ENCODE assay signal across 20 cellular contexts in the genomic region with DNA sequence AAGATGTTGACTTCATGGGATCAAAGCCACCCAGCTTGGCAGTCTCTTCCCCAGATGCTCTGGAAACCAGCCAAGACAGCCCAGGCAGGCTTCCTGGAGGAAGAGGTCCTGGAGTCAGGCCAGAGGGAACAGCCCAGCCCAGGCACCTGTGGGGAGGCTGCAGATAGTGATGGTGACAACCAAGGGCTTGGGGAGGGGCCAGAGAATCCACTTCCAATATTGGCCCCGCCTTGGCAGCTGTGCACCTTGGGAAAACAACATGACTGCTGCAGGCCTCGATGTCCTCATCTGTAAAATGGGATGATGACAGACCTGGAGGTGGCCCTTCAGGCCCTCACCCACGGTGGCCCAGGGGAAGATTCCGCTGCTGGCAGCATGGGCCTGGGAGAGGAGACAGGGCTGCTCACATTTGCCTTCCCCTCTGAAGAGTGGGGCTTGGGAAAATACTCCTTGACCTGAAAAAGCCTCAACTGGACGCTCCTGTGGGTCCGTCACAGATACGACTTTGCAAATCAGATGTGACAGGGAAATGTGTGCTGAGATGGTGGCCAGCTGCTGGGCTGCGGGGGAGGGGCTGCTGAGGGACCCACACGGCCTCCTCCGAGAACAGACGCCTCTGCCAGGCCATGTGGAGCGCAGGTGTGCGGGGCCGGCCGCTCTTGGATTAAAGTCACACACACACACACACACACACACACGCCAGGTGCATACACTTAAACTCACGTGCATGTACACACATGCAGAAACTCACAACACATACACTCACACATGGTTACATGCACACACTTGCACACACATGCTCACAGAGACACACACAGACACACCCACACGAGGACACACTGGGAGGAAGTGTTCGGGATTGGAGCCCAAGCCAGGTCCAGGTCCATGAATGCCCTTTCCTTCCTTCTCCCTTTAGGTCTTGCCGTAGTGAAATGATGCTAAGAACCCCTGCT.
DNase-seq lines count a peak whose midpoint lies in the region; ATAC-seq, FAIRE-seq and TF ChIP-seq lines count a peak whose summit lies in the region.
"Had no signal": no experiment of that assay in that cellular context is flagged by ENCODE, and none has a peak within 500 bp of the region (broad histone marks: within the 10 kb centered on the region; RNA-seq: fewer than 3 reads in every experiment).

No MANE protein-coding gene starts in this region.

- FAIRE-seq in A549 (lab: Jason Lieb, UNC) (no peak), kidney (lab: Jason Lieb, UNC) (no peak)
- FAIRE-seq: D721Med, GM18507 had no signal

- 85% methylated on average over 16 of the region's 20 CpGs for WGBS in A549 (ENCODE audit: missing lambda C conversion rate)

- intact Hi-C loops in kidney (cut with DNase I) = no loop called here

- no peak for TF ChIP-seq RAD21 in A549 (conservative IDR thresholded peaks at IDR 0.05 in 1 of 2, IDR thresholded peaks at IDR 0.05 in 1 of 2)

- H3K9ac ChIP-seq in kidney (ENCODE audit: low read length in 2 of 2) = no peak overlapping the region

- H3K27ac ChIP-seq in A549 = no peak overlapping the region
- H3K27ac ChIP-seq in kidney (ENCODE audit: low read depth in 2 of 2, low read length in 2 of 2) = no peak overlapping the region
- H3K27ac ChIP-seq: ascending aorta, dorsolateral prefrontal cortex, heart left ventricle, left lung, skin epidermis, testis, uterus had no signal

- POLR2A ChIA-PET in A549 (lab: Yijun Ruan, JAX) = no interaction called here

- H3K4me1 ChIP-seq in A549 (no peaks in the 10 kb centered on the region), kidney (ENCODE audit: control insufficient read depth in 1 of 2, insufficient read depth in 1 of 2, low read depth in 1 of 2, low read length in 2 of 2) (no peaks in the 10 kb centered on the region)
- H3K4me1 ChIP-seq: ascending aorta, heart left ventricle, left lung, uterus had no signal

- H3K9me3 ChIP-seq in A549 (no peaks in the 10 kb centered on the region), kidney (ENCODE audit: control insufficient read depth in 1 of 2, low read length in 2 of 2) (no peaks in the 10 kb centered on the region)
- H3K9me3 ChIP-seq: ascending aorta, heart left ventricle, left lung, testis, uterus had no signal

- no peak for TF ChIP-seq EP300 in A549 (IDR thresholded peaks at IDR 0.05)

- H3K4me2 ChIP-seq in A549 = no peak overlapping the region

- H3K4me3 ChIP-seq in A549 (no peak overlapping the region), HFF-Myc (replicated peaks; ENCODE audit: low read depth, low read length) (no peak overlapping the region), kidney (ENCODE audit: low read length in 2 of 2) (no peak overlapping the region)
- H3K4me3 ChIP-seq: ascending aorta, dorsolateral prefrontal cortex, heart left ventricle, left lung, skin epidermis, testis, uterus had no signal

- no peak for TF ChIP-seq POLR2A in A549 (IDR thresholded peaks at IDR 0.05; ENCODE audit: low read length)

- TF ChIP-seq CTCF in A549 (IDR thresholded peaks at IDR 0.05) (no peak), HFF-Myc (IDR thresholded peaks at IDR 0.05; ENCODE audit: low read depth, low read length, missing control alignments) (no peak), kidney (IDR thresholded peaks at IDR 0.05; ENCODE audit: borderline replicate concordance, extremely low read depth, insufficient read depth) (no peak)

- H3K36me3 ChIP-seq in kidney (ENCODE audit: control insufficient read depth in 1 of 2, insufficient read depth in 2 of 2, low read length in 2 of 2) = no peaks in the 10 kb centered on the region
- H3K36me3 ChIP-seq: ascending aorta, heart left ventricle, left lung, uterus had no signal

- CTCF ChIA-PET in A549 (lab: Yijun Ruan, JAX) = interaction anchor here (0.7 to 2.1 kb wide), 10 partner anchors 7 to 1071 kb away, joined by 3 to 7 read pairs (median 4); no protein-coding TSS in a partner anchor

- DNase-seq in A549 (ENCODE audit: low read depth in 1 of 2, low spot score in 1 of 2) = no peak
- DNase-seq in HFF-Myc (ENCODE audit: extremely low read depth, low read depth) = peak; percentile 77
- DNase-seq in SK-N-DZ (ENCODE audit: low spot score) = peak; percentile 89
- DNase-seq in kidney = peak; percentile 53
- no peak for DNase-seq in NCI-H226
- no peak for DNase-seq in NCI-H2171 treated with DMSO at 0.1 percent for 48 hours (lab: John Stamatoyannopoulos, UW)
- DNase-seq: central memory CD4-positive, alpha-beta T cell; NCI-H1417 treated with DMSO at 0.1 percent for 48 hours; NCI-H774; testis; uterus had no signal

- ATAC-seq in A549 (no peak), HG03432 (IDR thresholded peaks at IDR 0.05; ENCODE audit: unreplicated experiment) (no peak), GM18498 (IDR thresholded peaks at IDR 0.05; ENCODE audit: unreplicated experiment) (no peak)

TF ChIP-seq in A549, 52 proteins besides CTCF, POLR2A, EP300 and RAD21:
- TF ChIP-seq, protein P1, sequence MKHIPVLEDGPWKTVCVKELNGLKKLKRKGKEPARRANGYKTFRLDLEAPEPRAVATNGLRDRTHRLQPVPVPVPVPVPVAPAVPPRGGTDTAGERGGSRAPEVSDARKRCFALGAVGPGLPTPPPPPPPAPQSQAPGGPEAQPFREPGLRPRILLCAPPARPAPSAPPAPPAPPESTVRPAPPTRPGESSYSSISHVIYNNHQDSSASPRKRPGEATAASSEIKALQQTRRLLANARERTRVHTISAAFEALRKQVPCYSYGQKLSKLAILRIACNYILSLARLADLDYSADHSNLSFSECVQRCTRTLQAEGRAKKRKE (CRISPR knock-in tag; IDR thresholded peaks at IDR 0.05; ENCODE audit: low read depth) = no peak
- peak; percentile 90 for TF ChIP-seq ZFP36 (IDR thresholded peaks at IDR 0.05; ENCODE audit: borderline replicate concordance, partially characterized antibody)

Comparison
In these comparisons a context has a peak if more than half of its experiments do, and no peak if none do; other contexts are left out.
1. DNase-seq: peak in HFF-Myc (single experiment), SK-N-DZ (single experiment) and kidney (single experiment); none in A549 (0 of 2), NCI-H226 (single experiment) and NCI-H2171 treated with DMSO at 0.1 percent for 48 hours (single experiment).